In genomic region chr13:31116224-31116623, GRCh38 we compare ENCODE assay signal across 30 cellular contexts.
"Had no signal": no experiment of that assay in that cellular context is flagged by ENCODE, and none has a peak within 500 bp of the region (broad histone marks: within the 10 kb centered on the region; RNA-seq: fewer than 3 reads in every experiment).

No MANE protein-coding gene starts in this region.

- H3K27me3 ChIP-seq: body of pancreas, colonic mucosa, pancreas had no signal

- H3K36me3 Mint-ChIP-seq: activated CD8-positive, alpha-beta memory T cell treated with anti-CD3 and anti-CD28 coated beads, Interleukin-2, amount 10 ng/mL, durations not matched to agents 7 days and 5 days; activated naive CD8-positive, alpha-beta T cell; mesothelial cell of epicardium; naive B cell; stimulated activated effector memory CD8-positive, alpha-beta T cell treated with anti-CD3 and anti-CD28 coated beads, Interleukin-12 subunit alpha, Interleukin-12 subunit beta, amount 100 ng/mL, for 72 hours had no signal

- H3K9me3 ChIP-seq: body of pancreas, colonic mucosa, esophagus muscularis mucosa, pancreas, prostate gland, sigmoid colon, upper lobe of right lung had no signal

- H3K36me3 ChIP-seq: cardiac muscle cell, colonic mucosa, esophagus muscularis mucosa, pancreas, prostate gland, sigmoid colon, upper lobe of right lung had no signal

- H3K4me1 ChIP-seq: body of pancreas, colonic mucosa, pancreas, sigmoid colon, upper lobe of right lung had no signal

- ATAC-seq: activated CD4-positive, alpha-beta T cell treated with anti-CD3 and anti-CD28 coated beads for 36 hours; activated CD8-positive, alpha-beta memory T cell treated with anti-CD3 and anti-CD28 coated beads, Interleukin-2, amount 10 ng/mL, durations not matched to agents 7 days and 5 days; activated CD8-positive, alpha-beta T cell treated with anti-CD3 and anti-CD28 coated beads, Interleukin-2, amount 10 ng/mL, durations not matched to agents 7 days and 5 days; body of pancreas; left cardiac atrium; pancreas; upper lobe of right lung had no signal

- H3K27ac Mint-ChIP-seq: activated CD4-positive, alpha-beta T cell treated with anti-CD3 and anti-CD28 coated beads for 36 hours; activated CD8-positive, alpha-beta memory T cell treated with anti-CD3 and anti-CD28 coated beads, Interleukin-2, amount 10 ng/mL, durations not matched to agents 7 days and 5 days; activated CD8-positive, alpha-beta T cell treated with anti-CD3 and anti-CD28 coated beads, Interleukin-2, amount 10 ng/mL, durations not matched to agents 7 days and 5 days; activated naive CD8-positive, alpha-beta T cell; mesothelial cell of epicardium; naive B cell; stimulated activated effector memory CD8-positive, alpha-beta T cell treated with anti-CD3 and anti-CD28 coated beads, Interleukin-12 subunit alpha, Interleukin-12 subunit beta, amount 100 ng/mL, for 72 hours; stimulated activated naive CD8-positive, alpha-beta T cell treated with anti-CD3 and anti-CD28 coated beads, Interleukin-15, Interleukin-2, amounts not matched to agents 100 ng/mL and 50 ng/mL, for 24 hours had no signal

- DNase-seq: activated CD4-positive, alpha-beta T cell treated with anti-CD3 and anti-CD28 coated beads for 36 hours; activated CD4-positive, CD25-positive, alpha-beta regulatory T cell; activated CD8-positive, alpha-beta memory T cell treated with anti-CD3 and anti-CD28 coated beads, Interleukin-2, amount 10 ng/mL, durations not matched to agents 7 days and 5 days; activated CD8-positive, alpha-beta T cell treated with anti-CD3 and anti-CD28 coated beads, Interleukin-2, amount 10 ng/mL, durations not matched to agents 7 days and 5 days; activated naive CD4-positive, alpha-beta T cell; activated T-cell treated with anti-CD3 and anti-CD28 coated beads, Interleukin-2, amount 50 U/mL, for 48 hours; aorta; body of pancreas; cerebellar nuclear complex; colonic mucosa; effector CD8-positive, alpha-beta T cell; left cardiac atrium; naive B cell; nucleus accumbens; pancreas; sigmoid colon; small intestine; stimulated activated CD4-positive, alpha-beta T cell treated with anti-CD3 and anti-CD28 coated beads, Interleukin-4, amount 100 ng/mL, for 24 hours; T-helper 1 cell; upper lobe of right lung had no signal

- H3K27ac ChIP-seq: body of pancreas, cardiac muscle cell, colonic mucosa, esophagus muscularis mucosa, pancreas, prostate gland, sigmoid colon, upper lobe of right lung had no signal

- H3K4me3 Mint-ChIP-seq: activated CD4-positive, alpha-beta T cell treated with anti-CD3 and anti-CD28 coated beads for 36 hours; activated CD8-positive, alpha-beta memory T cell treated with anti-CD3 and anti-CD28 coated beads, Interleukin-2, amount 10 ng/mL, durations not matched to agents 7 days and 5 days; activated CD8-positive, alpha-beta T cell treated with anti-CD3 and anti-CD28 coated beads, Interleukin-2, amount 10 ng/mL, durations not matched to agents 7 days and 5 days; activated naive CD8-positive, alpha-beta T cell; mesothelial cell of epicardium; naive B cell; neural crest cell; stimulated activated effector memory CD8-positive, alpha-beta T cell treated with anti-CD3 and anti-CD28 coated beads, Interleukin-12 subunit alpha, Interleukin-12 subunit beta, amount 100 ng/mL, for 72 hours; stimulated activated naive CD8-positive, alpha-beta T cell treated with anti-CD3 and anti-CD28 coated beads, Interleukin-15, Interleukin-2, amounts not matched to agents 100 ng/mL and 50 ng/mL, for 24 hours had no signal

- H3K4me1 Mint-ChIP-seq: naive B cell had no signal

- FAIRE-seq: frontal cortex, islet of Langerhans, pancreas, small intestine had no signal

- H3K4me3 ChIP-seq: body of pancreas, cardiac muscle cell, colonic mucosa, esophagus muscularis mucosa, pancreas, prostate gland, sigmoid colon, upper lobe of right lung had no signal

- H3K9me3 Mint-ChIP-seq: mesothelial cell of epicardium; naive B cell; neural crest cell; stimulated activated effector memory CD8-positive, alpha-beta T cell treated with anti-CD3 and anti-CD28 coated beads, Interleukin-12 subunit alpha, Interleukin-12 subunit beta, amount 100 ng/mL, for 72 hours; stimulated activated naive CD8-positive, alpha-beta T cell treated with anti-CD3 and anti-CD28 coated beads, Interleukin-15, Interleukin-2, amounts not matched to agents 100 ng/mL and 50 ng/mL, for 24 hours had no signal
